Comparison of ENCODE assay signal across 18 cellular contexts in the genomic region with DNA sequence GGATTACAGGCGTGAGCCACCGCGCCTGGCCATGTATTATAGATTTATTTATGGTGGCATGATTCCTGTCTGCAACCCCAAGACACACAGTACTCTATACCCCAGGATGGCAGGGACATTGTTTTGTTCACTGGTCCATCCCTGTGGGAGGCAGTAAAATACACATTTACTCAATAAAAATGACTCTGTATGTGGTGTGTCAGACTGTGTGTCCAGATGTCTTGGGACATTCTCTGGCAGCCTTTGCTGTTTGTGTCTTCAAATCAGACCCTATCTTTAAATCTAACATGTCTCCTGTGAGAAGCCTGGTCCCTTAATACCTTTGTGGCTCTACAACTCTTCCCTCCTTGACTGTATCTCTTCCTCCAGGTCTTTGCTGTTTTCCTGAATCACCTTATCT. TPM values are rescaled to one million over a fixed set of nuclear protein-coding genes. Genes with fewer than 3 reads are reported as not detected.
DNase-seq lines count a peak whose midpoint lies in the region; ATAC-seq, FAIRE-seq and TF ChIP-seq lines count a peak whose summit lies in the region.
"Had no signal": no experiment of that assay in that cellular context is flagged by ENCODE, and none has a peak within 500 bp of the region (broad histone marks: within the 10 kb centered on the region; RNA-seq: fewer than 3 reads in every experiment).

No MANE protein-coding gene starts in this region.

- no peaks in the 10 kb centered on the region for H3K27me3 Mint-ChIP-seq in activated CD8-positive, alpha-beta memory T cell treated with anti-CD3 and anti-CD28 coated beads, Interleukin-2, amount 10 ng/mL, durations not matched to agents 7 days and 5 days
- H3K27me3 Mint-ChIP-seq in progenitor cell of endocrine pancreas: no peaks in the 10 kb centered on the region
- H3K27me3 Mint-ChIP-seq: activated naive CD4-positive, alpha-beta T cell treated with anti-CD3 and anti-CD28 coated beads, Interleukin-2, amount 50 U/mL, for 24 hours; stimulated activated naive CD8-positive, alpha-beta T cell treated with anti-CD3 and anti-CD28 coated beads, Interleukin-15, amount 100 ng/mL, for 72 hours had no signal

- no peak overlapping the region for H3K18ac ChIP-seq in H1 (ENCODE audit: extremely low read depth, low read length)

- H3K4me3 Mint-ChIP-seq in activated CD8-positive, alpha-beta memory T cell treated with anti-CD3 and anti-CD28 coated beads, Interleukin-2, amount 10 ng/mL, durations not matched to agents 7 days and 5 days: no peak overlapping the region
- no peak overlapping the region for H3K4me3 Mint-ChIP-seq in progenitor cell of endocrine pancreas (ENCODE audit: low read depth)

- H3K36me3 Mint-ChIP-seq in activated CD8-positive, alpha-beta memory T cell treated with anti-CD3 and anti-CD28 coated beads, Interleukin-2, amount 10 ng/mL, durations not matched to agents 7 days and 5 days: peaks cover 12% of the 10 kb centered on the region
- H3K36me3 Mint-ChIP-seq in progenitor cell of endocrine pancreas (ENCODE audit: insufficient read depth): no peaks in the 10 kb centered on the region
- H3K36me3 Mint-ChIP-seq: activated naive CD4-positive, alpha-beta T cell treated with anti-CD3 and anti-CD28 coated beads, Interleukin-2, amount 50 U/mL, for 24 hours had no signal

- TF ChIP-seq EP300 in H1 (IDR thresholded peaks at IDR 0.05; ENCODE audit: borderline replicate concordance in 1 of 2, low read depth in 2 of 2, low read length in 2 of 2): no peak

- no peak for DNase-seq in activated CD8-positive, alpha-beta memory T cell treated with anti-CD3 and anti-CD28 coated beads, Interleukin-2, amount 10 ng/mL, durations not matched to agents 7 days and 5 days
- DNase-seq in activated CD8-positive, alpha-beta memory T cell treated with anti-CD3 and anti-CD28 coated beads, Interleukin-2, amount 50 U/mL, for 48 hours: no peak
- no peak for DNase-seq in H1 (ENCODE audit: low read depth in 1 of 2, low spot score in 2 of 2)
- no peak for DNase-seq in progenitor cell of endocrine pancreas (ENCODE audit: low spot score, unreplicated experiment)
- DNase-seq: activated CD4-positive, CD25-positive, alpha-beta regulatory T cell; head of caudate nucleus; NCI-H1417 treated with DMSO at 0.1 percent for 48 hours; NCI-H345; stimulated activated naive CD8-positive, alpha-beta T cell treated with anti-CD3 and anti-CD28 coated beads, Interleukin-15, amount 100 ng/mL, for 72 hours had no signal

- no peaks in the 10 kb centered on the region for H3K9me2 ChIP-seq in Loucy (replicated peaks; ENCODE audit: low read depth, low read length)

- no peak overlapping the region for H3K14ac ChIP-seq in H1 (ENCODE audit: insufficient read length)

- no peak overlapping the region for H2BK5ac ChIP-seq in H1 (ENCODE audit: low read depth, low read length)

- H3K4me2 ChIP-seq in Loucy (ENCODE audit: low read depth, low read length, poor library complexity, severe bottlenecking) (peak overlapping the region; percentile 4), H1 (ENCODE audit: insufficient read depth in 1 of 2, low read depth in 2 of 2, low read length in 2 of 2) (no peak overlapping the region)

- FAIRE-seq in H1 (lab: Jason Lieb, UNC): no peak
- FAIRE-seq: islet of Langerhans had no signal

- no peaks in the 10 kb centered on the region for H3K9me3 Mint-ChIP-seq in activated CD8-positive, alpha-beta memory T cell treated with anti-CD3 and anti-CD28 coated beads, Interleukin-2, amount 10 ng/mL, durations not matched to agents 7 days and 5 days (ENCODE audit: low read depth)
- no peaks in the 10 kb centered on the region for H3K9me3 Mint-ChIP-seq in progenitor cell of endocrine pancreas (ENCODE audit: low read depth)
- H3K9me3 Mint-ChIP-seq: activated naive CD4-positive, alpha-beta T cell treated with anti-CD3 and anti-CD28 coated beads, Interleukin-2, amount 50 U/mL, for 24 hours; stimulated activated naive CD8-positive, alpha-beta T cell treated with anti-CD3 and anti-CD28 coated beads, Interleukin-15, amount 100 ng/mL, for 72 hours had no signal

- no peak overlapping the region for H3K4ac ChIP-seq in H1 (replicated peaks; ENCODE audit: insufficient read length, low read depth, low read length)

- no peak overlapping the region for H2BK12ac ChIP-seq in H1 (ENCODE audit: low read depth, low read length)

- no peaks in the 10 kb centered on the region for H3K9me3 ChIP-seq in Loucy (ENCODE audit: insufficient read depth, low read depth, low read length)
- H3K9me3 ChIP-seq in H1 (ENCODE audit: insufficient read depth in 2 of 2, low read depth in 1 of 2, low read length in 1 of 2): no peaks in the 10 kb centered on the region
- H3K9me3 ChIP-seq: esophagus muscularis mucosa, neutrophil, right atrium auricular region had no signal

- H2AK5ac ChIP-seq in H1 (ENCODE audit: low read depth, low read length): no peak overlapping the region

- H3K9ac ChIP-seq in Loucy (ENCODE audit: low read depth, low read length, poor library complexity, severe bottlenecking) (peak overlapping the region; percentile 22), H1 (replicated peaks in 1 of 4; ENCODE audit: extremely low read depth in 1 of 4, low read depth in 3 of 4, low read length in 3 of 4) (no peak overlapping the region)

- H3K27ac Mint-ChIP-seq in activated CD8-positive, alpha-beta memory T cell treated with anti-CD3 and anti-CD28 coated beads, Interleukin-2, amount 10 ng/mL, durations not matched to agents 7 days and 5 days: peak overlapping the region; percentile 65
- peak overlapping the region; percentile 88 for H3K27ac Mint-ChIP-seq in progenitor cell of endocrine pancreas
- H3K27ac Mint-ChIP-seq: activated naive CD4-positive, alpha-beta T cell treated with anti-CD3 and anti-CD28 coated beads, Interleukin-2, amount 50 U/mL, for 24 hours had no signal

- H3K4me1 ChIP-seq in Loucy (ENCODE audit: insufficient read depth, low read length, poor library complexity, severe bottlenecking) (peaks cover 20% of the 10 kb centered on the region), H1 (replicated peaks in 1 of 4; ENCODE audit: control insufficient read depth in 3 of 4, insufficient read depth in 4 of 4, low read length in 3 of 4) (peaks cover 0 to 14% (median 7%) of the 10 kb centered on the region in 4 experiments; a peak in 6 of 7 replicates)

- WGBS in H1 (ENCODE audit: extremely low coverage in 1 of 2, insufficient coverage in 1 of 2, insufficient read length in 1 of 2, insufficient replicate concordance in 2 of 2, low coverage in 1 of 2, low lambda C conversion rate in 2 of 2, missing lambda C conversion rate in 1 of 2), 2 experiments: 88% methylated on average over 3 of the region's 3 CpGs; no CpG with 5 or more reads in 1 of the 2 experiments

- peaks cover 7% of the 10 kb centered on the region for H3K23me2 ChIP-seq in H1 (ENCODE audit: low read depth, low read length)

- H3K79me1 ChIP-seq in H1 (ENCODE audit: low read depth, low read length): peaks cover 14% of the 10 kb centered on the region

- no peak overlapping the region for H4K5ac ChIP-seq in H1 (ENCODE audit: insufficient read length, low read depth, low read length)

- H4K91ac ChIP-seq in H1 (replicated peaks; ENCODE audit: insufficient read length, low read length): no peak overlapping the region

- TF ChIP-seq CTCF in Loucy (conservative IDR thresholded peaks at IDR 0.05; ENCODE audit: low read length): no peak
- TF ChIP-seq CTCF in H1 (IDR thresholded peaks at IDR 0.05; ENCODE audit: control extremely low read depth in 1 of 3, insufficient read depth in 1 of 3, low read depth in 1 of 3, low read length in 3 of 3): no peak
- TF ChIP-seq CTCF in progenitor cell of endocrine pancreas (IDR thresholded peaks at IDR 0.05; ENCODE audit: unreplicated experiment): no peak

- H3K23ac ChIP-seq in H1 (ENCODE audit: insufficient read length): no peak overlapping the region

- 0 out of 2 replicates have a peak overlapping the region, but pooled peaks have one; percentile 5 for H2BK15ac ChIP-seq in H1 (ENCODE audit: low read length)

- H3K4me3 ChIP-seq in Loucy (ENCODE audit: low read length, poor library complexity, severe bottlenecking): no peak overlapping the region
- no peak overlapping the region for H3K4me3 ChIP-seq in H1 (ENCODE audit: extremely low read depth in 1 of 4, insufficient read depth in 2 of 4, low read depth in 3 of 4, low read length in 4 of 4)
- H3K4me3 ChIP-seq: esophagus muscularis mucosa, right atrium auricular region had no signal

- no peak overlapping the region for H2BK120ac ChIP-seq in H1 (replicated peaks; ENCODE audit: low read depth, low read length)

- H3K4me1 Mint-ChIP-seq in activated CD8-positive, alpha-beta memory T cell treated with anti-CD3 and anti-CD28 coated beads, Interleukin-2, amount 10 ng/mL, durations not matched to agents 7 days and 5 days: peaks cover 46% of the 10 kb centered on the region
- H3K4me1 Mint-ChIP-seq in progenitor cell of endocrine pancreas (ENCODE audit: low read depth): peaks cover 11% of the 10 kb centered on the region

- H2BK20ac ChIP-seq in H1 (ENCODE audit: low read length): no peak overlapping the region

- ATAC-seq in activated CD8-positive, alpha-beta memory T cell treated with anti-CD3 and anti-CD28 coated beads, Interleukin-2, amount 10 ng/mL, durations not matched to agents 7 days and 5 days: no peak
- ATAC-seq in HG02840 (IDR thresholded peaks at IDR 0.05; ENCODE audit: low FRiP score, unreplicated experiment) (no peak), HG02798 (IDR thresholded peaks at IDR 0.05; ENCODE audit: poor library complexity, unreplicated experiment) (no peak), GM21717 (IDR thresholded peaks at IDR 0.05; ENCODE audit: unreplicated experiment) (no peak)
- ATAC-seq: stimulated activated naive CD8-positive, alpha-beta T cell treated with anti-CD3 and anti-CD28 coated beads, Interleukin-15, amount 100 ng/mL, for 72 hours had no signal

- 0 out of 2 replicates have a peak, but pooled peaks cover 6% of the 10 kb centered on the region for H3F3A ChIP-seq in Loucy (ENCODE audit: low read depth)

- no peak for TF ChIP-seq RAD21 in H1 (IDR thresholded peaks at IDR 0.05 in 1 of 2, conservative IDR thresholded peaks at IDR 0.05 in 1 of 2; ENCODE audit: low read depth in 2 of 2, low read length in 2 of 2)

- H2AFZ ChIP-seq in Loucy (ENCODE audit: low read length): no peak overlapping the region
- no peak overlapping the region for H2AFZ ChIP-seq in H1 (ENCODE audit: low read length)

- POLR2A ChIA-PET in H1 (lab: Charles Lee; ENCODE audit: partially characterized antibody): no interaction called here

- H3K56ac ChIP-seq in H1 (replicated peaks; ENCODE audit: insufficient read length, low read depth, low read length): no peak overlapping the region

- peaks cover 39% of the 10 kb centered on the region for H3K79me2 ChIP-seq in Loucy (ENCODE audit: insufficient read depth, low read length)
- H3K79me2 ChIP-seq in H1 (ENCODE audit: control insufficient read depth in 1 of 2, insufficient read depth in 2 of 2, low read length in 2 of 2): peaks cover 9 to 17% of the 10 kb centered on the region in 2 experiments; a peak in 3 of 4 replicates

- no peak overlapping the region for H4K8ac ChIP-seq in H1 (ENCODE audit: extremely low read depth, insufficient read depth, low read length)

- peaks cover 9% of the 10 kb centered on the region for H4K20me1 ChIP-seq in Loucy (ENCODE audit: insufficient read depth, low read length, poor library complexity, severe bottlenecking)
- peaks cover 0 to 1% of the 10 kb centered on the region in 2 experiments for H4K20me1 ChIP-seq in H1 (replicated peaks in 1 of 2; ENCODE audit: control insufficient read depth in 1 of 2, insufficient read depth in 2 of 2, low read length in 2 of 2)

- H3K27me3 ChIP-seq in Loucy (ENCODE audit: insufficient read depth, low read length, poor library complexity, severe bottlenecking) (no peaks in the 10 kb centered on the region), H1 (replicated peaks in 1 of 4; ENCODE audit: control insufficient read depth in 3 of 4, extremely low read depth in 1 of 4, insufficient read depth in 3 of 4, low read length in 3 of 4) (no peaks in the 10 kb centered on the region; a peak in 1 of 7 replicates)
- H3K27me3 ChIP-seq: esophagus muscularis mucosa, neutrophil, right atrium auricular region had no signal

- H3K36me3 ChIP-seq in Loucy (ENCODE audit: insufficient read depth, low read length) (peaks cover 6% of the 10 kb centered on the region; the same call in 1 of the 2 replicates), H1 (ENCODE audit: control insufficient read depth in 2 of 4, insufficient read depth in 4 of 4, low read length in 3 of 4) (peaks cover 3 to 8% (median 7%) of the 10 kb centered on the region in 4 experiments; a peak in 6 of 8 replicates)

- H3K27ac ChIP-seq in H1 (ENCODE audit: low read depth, low read length): no peak overlapping the region
- H3K27ac ChIP-seq: neutrophil, right atrium auricular region had no signal

- CTCF ChIA-PET in activated CD8-positive, alpha-beta memory T cell treated with anti-CD3 and anti-CD28 coated beads, Interleukin-2, amount 10 ng/mL, durations not matched to agents 7 days and 5 days (lab: Charles Lee): no interaction called here
- CTCF ChIA-PET in H1 (lab: Charles Lee; ENCODE audit: partially characterized antibody): interaction anchor here (1.2 kb wide), 1 partner anchor 15 kb away, joined by 3 read pairs; no protein-coding TSS in a partner anchor

- TF ChIP-seq POLR2A in H1 (IDR thresholded peaks at IDR 0.05; ENCODE audit: control extremely low read depth in 1 of 2, low read depth in 2 of 2, low read length in 2 of 2): no peak

RNA-seq across cellular contexts. Expression of a gene that starts 1.7 kb away (rescaled TPM):
- 100 to 1,000 TPM in 1 of 2 experiments, 10 to 100 TPM in 1; 95.9 to 108 TPM for total RNA-seq in activated CD8-positive, alpha-beta memory T cell treated with anti-CD3 and anti-CD28 coated beads, Interleukin-2, amount 10 ng/mL, durations not matched to agents 7 days and 5 days
- 100 and 109 TPM in 2 replicates for total RNA-seq in H1 (2021; fragmentation: NEBNext Ultra II Directional; extraction: Animal tissue kit (Norgen Biotek cat#: 25700))
- 64.5 and 110 TPM in 2 replicates for polyA plus RNA-seq in H1 (2011; rRNA removed)
- 53.4 TPM for polyA plus RNA-seq in H1 (2011; cell fraction: cytosol; rRNA removed)
- polyA plus RNA-seq in H1 (2011; cell fraction: nucleus; rRNA removed): 187 TPM
- polyA plus RNA-seq in H1 (2012, experiment 1 of 2): 103 to 110 TPM (median 106 TPM) in 4 replicates
- 95.9 TPM for polyA plus RNA-seq in H1 (2012, experiment 2 of 2)
- polyA plus RNA-seq in H1 (2013, experiment 1 of 2): 125 TPM
- polyA plus RNA-seq in H1 (2013, experiment 2 of 2): 124 TPM
- 41.2 and 50.8 TPM in 2 replicates for polyA minus RNA-seq in H1 (2011; rRNA and poly(A)+ RNA removed)
- polyA minus RNA-seq in H1 (2011; cell fraction: cytosol; rRNA and poly(A)+ RNA removed): 35.5 TPM
- polyA minus RNA-seq in H1 (2011; cell fraction: nucleus; rRNA and poly(A)+ RNA removed): 34.3 TPM
- total RNA-seq in progenitor cell of endocrine pancreas: 60.0 and 66.9 TPM in 2 replicates

RNA-seq across cellular contexts. Expression of a gene that starts 6.7 kb away (rescaled TPM):
- 10 to 100 TPM; 54.8 to 60.4 TPM for total RNA-seq in activated CD8-positive, alpha-beta memory T cell treated with anti-CD3 and anti-CD28 coated beads, Interleukin-2, amount 10 ng/mL, durations not matched to agents 7 days and 5 days
- 27.5 and 34.2 TPM in 2 replicates for total RNA-seq in H1 (2021; fragmentation: NEBNext Ultra II Directional; extraction: Animal tissue kit (Norgen Biotek cat#: 25700))
- polyA plus RNA-seq in H1 (2011; rRNA removed): 25.4 and 27.0 TPM in 2 replicates
- polyA plus RNA-seq in H1 (2011; cell fraction: cytosol; rRNA removed): 30.8 TPM
- 56.8 TPM for polyA plus RNA-seq in H1 (2011; cell fraction: nucleus; rRNA removed)
- 28.6 to 35.7 TPM (median 31.2 TPM) in 4 replicates for polyA plus RNA-seq in H1 (2012, experiment 1 of 2)
- 36.6 TPM for polyA plus RNA-seq in H1 (2012, experiment 2 of 2)
- 34.8 TPM for polyA plus RNA-seq in H1 (2013, experiment 1 of 2)
- 33.0 TPM for polyA plus RNA-seq in H1 (2013, experiment 2 of 2)
- polyA minus RNA-seq in H1 (2011; rRNA and poly(A)+ RNA removed): 44.0 and 45.4 TPM in 2 replicates
- 17.0 TPM for polyA minus RNA-seq in H1 (2011; cell fraction: cytosol; rRNA and poly(A)+ RNA removed)
- polyA minus RNA-seq in H1 (2011; cell fraction: nucleus; rRNA and poly(A)+ RNA removed): 35.2 TPM
- 26.8 and 33.7 TPM in 2 replicates for total RNA-seq in progenitor cell of endocrine pancreas

RNA-seq across cellular contexts. Expression of a gene that starts 7.5 kb away (rescaled TPM):
- total RNA-seq in activated CD8-positive, alpha-beta memory T cell treated with anti-CD3 and anti-CD28 coated beads, Interleukin-2, amount 10 ng/mL, durations not matched to agents 7 days and 5 days: 1 to 10 TPM in 1 of 2 experiments, under 1 TPM in 1; 0.70 to 1.1 TPM
- 0.88 and 1.1 TPM in 2 replicates for total RNA-seq in H1 (2021; fragmentation: NEBNext Ultra II Directional; extraction: Animal tissue kit (Norgen Biotek cat#: 25700))
- polyA plus RNA-seq in H1 (2011; rRNA removed): 1.0 and 1.8 TPM in 2 replicates
- polyA plus RNA-seq in H1 (2011; cell fraction: cytosol; rRNA removed): 1.1 TPM
- polyA plus RNA-seq in H1 (2011; cell fraction: nucleus; rRNA removed): 3.2 TPM
- polyA plus RNA-seq in H1 (2012, experiment 1 of 2): 0.76 to 1.6 TPM (median 1.5 TPM) in 4 replicates
- polyA plus RNA-seq in H1 (2012, experiment 2 of 2): 0.97 TPM
- 0.83 TPM for polyA plus RNA-seq in H1 (2013, experiment 1 of 2)
- 0.75 TPM for polyA plus RNA-seq in H1 (2013, experiment 2 of 2)
- polyA minus RNA-seq in H1 (2011; rRNA and poly(A)+ RNA removed): 0.41 and 0.54 TPM in 2 replicates
- polyA minus RNA-seq in H1 (2011; cell fraction: cytosol; rRNA and poly(A)+ RNA removed): not detected
- 1.6 TPM for polyA minus RNA-seq in H1 (2011; cell fraction: nucleus; rRNA and poly(A)+ RNA removed)
- 1.4 and 2.4 TPM in 2 replicates for total RNA-seq in progenitor cell of endocrine pancreas

RNA-seq across cellular contexts. Expression of a gene that starts 17.3 kb away (rescaled TPM):
- total RNA-seq in activated CD8-positive, alpha-beta memory T cell treated with anti-CD3 and anti-CD28 coated beads, Interleukin-2, amount 10 ng/mL, durations not matched to agents 7 days and 5 days: 10 to 100 TPM; 24.4 to 25.5 TPM
- 21.9 and 22.7 TPM in 2 replicates for total RNA-seq in H1 (2021; fragmentation: NEBNext Ultra II Directional; extraction: Animal tissue kit (Norgen Biotek cat#: 25700))
- polyA plus RNA-seq in H1 (2011; rRNA removed): 9.5 and 11.5 TPM in 2 replicates
- polyA plus RNA-seq in H1 (2011; cell fraction: cytosol; rRNA removed): 18.9 TPM
- 16.3 TPM for polyA plus RNA-seq in H1 (2011; cell fraction: nucleus; rRNA removed)
- polyA plus RNA-seq in H1 (2012, experiment 1 of 2): 26.9 to 30.2 TPM (median 28.3 TPM) in 4 replicates
- 7.3 TPM for polyA plus RNA-seq in H1 (2012, experiment 2 of 2)
- polyA plus RNA-seq in H1 (2013, experiment 1 of 2): 24.6 TPM
- 22.9 TPM for polyA plus RNA-seq in H1 (2013, experiment 2 of 2)
- polyA minus RNA-seq in H1 (2011; rRNA and poly(A)+ RNA removed): 7.3 and 10.0 TPM in 2 replicates
- polyA minus RNA-seq in H1 (2011; cell fraction: cytosol; rRNA and poly(A)+ RNA removed): 7.6 TPM
- polyA minus RNA-seq in H1 (2011; cell fraction: nucleus; rRNA and poly(A)+ RNA removed): 17.1 TPM
- total RNA-seq in progenitor cell of endocrine pancreas: 18.1 and 19.6 TPM in 2 replicates

RNA-seq across cellular contexts. Expression of a gene that starts 24.2 kb away (rescaled TPM):
- 10 to 100 TPM; 18.2 to 19.4 TPM for total RNA-seq in activated CD8-positive, alpha-beta memory T cell treated with anti-CD3 and anti-CD28 coated beads, Interleukin-2, amount 10 ng/mL, durations not matched to agents 7 days and 5 days
- 19.4 and 21.3 TPM in 2 replicates for total RNA-seq in H1 (2021; fragmentation: NEBNext Ultra II Directional; extraction: Animal tissue kit (Norgen Biotek cat#: 25700))
- polyA plus RNA-seq in H1 (2011; rRNA removed): 21.6 and 34.5 TPM in 2 replicates
- polyA plus RNA-seq in H1 (2011; cell fraction: cytosol; rRNA removed): 29.6 TPM
- 75.7 TPM for polyA plus RNA-seq in H1 (2011; cell fraction: nucleus; rRNA removed)
- polyA plus RNA-seq in H1 (2012, experiment 1 of 2): 18.1 to 23.6 TPM (median 22.0 TPM) in 4 replicates
- 21.0 TPM for polyA plus RNA-seq in H1 (2012, experiment 2 of 2)
- polyA plus RNA-seq in H1 (2013, experiment 1 of 2): 26.7 TPM
- 22.1 TPM for polyA plus RNA-seq in H1 (2013, experiment 2 of 2)
- polyA minus RNA-seq in H1 (2011; rRNA and poly(A)+ RNA removed): 10.9 and 12.6 TPM in 2 replicates
- polyA minus RNA-seq in H1 (2011; cell fraction: cytosol; rRNA and poly(A)+ RNA removed): 18.3 TPM
- polyA minus RNA-seq in H1 (2011; cell fraction: nucleus; rRNA and poly(A)+ RNA removed): 27.9 TPM
- 19.0 and 22.9 TPM in 2 replicates for total RNA-seq in progenitor cell of endocrine pancreas
